In genomic region chr11:67289226-67289650, GRCh38 we compare ENCODE assay signal across 8 cellular contexts. TPM values are rescaled to one million over a fixed set of nuclear protein-coding genes. Genes with fewer than 3 reads are reported as not detected.
DNase-seq lines count a peak whose midpoint lies in the region; ATAC-seq and TF ChIP-seq lines count a peak whose summit lies in the region.

ANKRD13D (plus strand) TSS chr11:67289303; CDS start chr11:67289461, 158 bp downstream.

- intact Hi-C loops in activated T-helper 2 cell treated with anti-CD3 and anti-CD28 coated beads, Interferon-gamma antibody, Interleukin-2, Interleukin-4, amounts not matched to agents 10 μg/mL and 5 μg/mL and 100 μg/mL, durations not matched to agents 14 hours and 24 hours and 36 hours (cut with micrococcal nuclease) = loop anchor here (5.0 kb wide), 2 partner anchors 193 to 218 kb away; partner anchors contain the start of genes AIP, CDK2AP2 and PITPNM1
- intact Hi-C loops in left ventricle myocardium superior (cut with micrococcal nuclease) (no loop called here), gastrocnemius medialis (cut with DNase I; ENCODE audit: low total_unique reads) (loop anchor here (1.0 kb wide), 2 partner anchors 23 to 28 kb away; partner anchors contain the start of gene GRK2)

- H3K36me3 Mint-ChIP-seq in activated T-helper 2 cell treated with anti-CD3 and anti-CD28 coated beads, Interferon-gamma antibody, Interleukin-2, Interleukin-4, amounts not matched to agents 10 μg/mL and 5 μg/mL and 100 μg/mL, durations not matched to agents 14 hours and 24 hours and 36 hours (ENCODE audit: low read depth) = peaks cover 69% of the 10 kb centered on the region

- H3K4me3 ChIP-seq in gastrocnemius medialis = peak within 1 kb of the TSS; percentile 69 to 92 (median 76)

- peak within 1 kb of the TSS; percentile 92 for H3K4me3 Mint-ChIP-seq in activated T-helper 2 cell treated with anti-CD3 and anti-CD28 coated beads, Interferon-gamma antibody, Interleukin-2, Interleukin-4, amounts not matched to agents 10 μg/mL and 5 μg/mL and 100 μg/mL, durations not matched to agents 14 hours and 24 hours and 36 hours (ENCODE audit: low read depth)

- peak within 1 kb of the TSS; percentile 96 for H3K27ac Mint-ChIP-seq in activated T-helper 2 cell treated with anti-CD3 and anti-CD28 coated beads, Interferon-gamma antibody, Interleukin-2, Interleukin-4, amounts not matched to agents 10 μg/mL and 5 μg/mL and 100 μg/mL, durations not matched to agents 14 hours and 24 hours and 36 hours

- H3K27me3 ChIP-seq in gastrocnemius medialis = no peaks in the 10 kb centered on the region

- H3K9me3 Mint-ChIP-seq in activated T-helper 2 cell treated with anti-CD3 and anti-CD28 coated beads, Interferon-gamma antibody, Interleukin-2, Interleukin-4, amounts not matched to agents 10 μg/mL and 5 μg/mL and 100 μg/mL, durations not matched to agents 14 hours and 24 hours and 36 hours = no peaks in the 10 kb centered on the region

- TF ChIP-seq CTCF in gastrocnemius medialis (IDR thresholded peaks at IDR 0.05 in 4 of 5, conservative IDR thresholded peaks at IDR 0.05 in 1 of 5) = no peak

- H3K4me1 Mint-ChIP-seq in activated T-helper 2 cell treated with anti-CD3 and anti-CD28 coated beads, Interferon-gamma antibody, Interleukin-2, Interleukin-4, amounts not matched to agents 10 μg/mL and 5 μg/mL and 100 μg/mL, durations not matched to agents 14 hours and 24 hours and 36 hours (ENCODE audit: low read depth) = peaks cover 46% of the 10 kb centered on the region

- peaks cover 20 to 21% of the 10 kb centered on the region in 2 donors for H3K4me1 ChIP-seq in gastrocnemius medialis

- no peaks in the 10 kb centered on the region for H3K9me3 ChIP-seq in gastrocnemius medialis

- in situ Hi-C loops in gastrocnemius medialis (cut with MboI; ENCODE audit: low sequenced_read_pairs in 4 of 4) = no loop called here

- TF ChIP-seq POLR2A in gastrocnemius medialis (IDR thresholded peaks at IDR 0.05) = no peak

- peak within 1 kb of the TSS; percentile 71 to 91 (median 84) for H3K27ac ChIP-seq in gastrocnemius medialis

- DNase-seq in NCI-H748 (lab: John Stamatoyannopoulos, UW; ENCODE audit: unreplicated experiment) (peak; percentile 88), NCI-H748 treated with DMSO at 0.1 percent for 48 hours (lab: John Stamatoyannopoulos, UW) (no peak), left ventricle myocardium superior (no peak), gastrocnemius medialis (no peak), islet precursor cell (no peak), NCI-H187 treated with DMSO at 0.1 percent for 48 hours (lab: John Stamatoyannopoulos, UW) (no peak)
- no peak for DNase-seq in activated T-helper 2 cell treated with anti-CD3 and anti-CD28 coated beads, Interferon-gamma antibody, Interleukin-2, Interleukin-4, amounts not matched to agents 10 μg/mL and 5 μg/mL and 100 μg/mL, durations not matched to agents 14 hours and 24 hours and 36 hours (ENCODE audit: low spot score)

- peaks cover 0 to 22% of the 10 kb centered on the region in 2 donors for H3K36me3 ChIP-seq in gastrocnemius medialis

- ATAC-seq in HG03135 (IDR thresholded peaks at IDR 0.05; ENCODE audit: unreplicated experiment) = peak; percentile 32
- ATAC-seq in left ventricle myocardium superior = no peak
- peak; percentile 73 to 77 for ATAC-seq in gastrocnemius medialis

- no peaks in the 10 kb centered on the region for H3K27me3 Mint-ChIP-seq in activated T-helper 2 cell treated with anti-CD3 and anti-CD28 coated beads, Interferon-gamma antibody, Interleukin-2, Interleukin-4, amounts not matched to agents 10 μg/mL and 5 μg/mL and 100 μg/mL, durations not matched to agents 14 hours and 24 hours and 36 hours (ENCODE audit: low read depth)

RNA-seq across cellular contexts. Expression of gene ANKRD13D, which starts in this region (rescaled TPM):
- 119 and 135 TPM in 2 replicates for total RNA-seq in activated T-helper 2 cell treated with anti-CD3 and anti-CD28 coated beads, Interferon-gamma antibody, Interleukin-2, Interleukin-4, amounts not matched to agents 10 μg/mL and 5 μg/mL and 100 μg/mL, durations not matched to agents 14 hours and 24 hours and 36 hours
- 13.1 TPM for total RNA-seq in left ventricle myocardium superior
- total RNA-seq in gastrocnemius medialis = 10 to 100 TPM in 1 of 4 donors, 1 to 10 TPM in 3; 5.8 to 10.6 (median 9.7) TPM
